ENCODE assay signal across 9 cellular contexts in the genomic region with DNA sequence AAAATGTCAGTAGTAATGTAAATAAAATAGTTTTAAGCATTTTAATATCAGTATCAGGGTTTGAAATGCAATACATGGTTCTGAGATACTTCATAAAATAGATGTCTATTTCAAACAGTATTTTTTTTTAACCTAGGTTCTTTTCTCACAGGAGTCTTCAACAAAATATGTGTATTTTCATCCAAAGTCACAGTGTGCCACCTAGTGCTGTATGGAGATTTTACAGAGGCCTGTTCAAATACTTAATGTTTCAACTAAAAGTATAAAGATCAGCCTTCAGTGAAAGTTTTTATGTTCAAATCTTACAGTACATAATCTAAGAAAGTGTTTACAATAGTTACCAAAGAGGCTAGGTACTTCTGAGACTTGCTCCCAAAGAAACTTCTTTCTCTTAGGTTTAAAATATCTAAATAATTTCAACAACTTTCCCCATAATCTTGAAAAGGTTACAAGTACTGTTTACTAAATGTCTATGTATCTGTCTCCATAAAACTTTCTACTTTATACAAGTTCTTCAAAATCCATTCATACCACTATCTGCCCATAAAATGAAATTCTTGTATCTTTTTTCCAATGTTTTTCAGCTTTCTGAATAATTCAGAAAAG. TPM values are rescaled to one million over a fixed set of nuclear protein-coding genes. Genes with fewer than 3 reads are reported as not detected.
A peak's percentile ranks its signal among the peaks of the same experiment; 100 is the strongest.
DNase-seq lines count a peak whose midpoint lies in the region; ATAC-seq and TF ChIP-seq lines count a peak whose summit lies in the region.
"Had no signal": no experiment of that assay in that cellular context is flagged by ENCODE, and none has a peak within 500 bp of the region (broad histone marks: within the 10 kb centered on the region; RNA-seq: fewer than 3 reads in every experiment).

No MANE protein-coding gene starts in this region.

- H3K4me1 ChIP-seq in SK-N-SH (ENCODE audit: control insufficient read depth in 1 of 2, insufficient read depth in 2 of 2, low read depth in 1 of 2, low read length in 1 of 2) (no peaks in the 10 kb centered on the region; a peak in 2 of 4 replicates), esophagus squamous epithelium (no peaks in the 10 kb centered on the region)

- no peaks in the 10 kb centered on the region for H3K9me3 Mint-ChIP-seq in glutamatergic neuron (ENCODE audit: unreplicated experiment)
- H3K9me3 Mint-ChIP-seq: IgD-negative memory B cell had no signal

- H3K9me2 ChIP-seq in SK-N-SH: no peaks in the 10 kb centered on the region

- no peaks in the 10 kb centered on the region for H3K79me2 ChIP-seq in SK-N-SH (ENCODE audit: insufficient read depth)

- DNase-seq in HCEC 1CT (peak; percentile 36), SK-N-SH (peak; percentile 29), glutamatergic neuron (no peak), superior temporal gyrus (ENCODE audit: extremely low spot score) (peak; percentile 58), esophagus squamous epithelium (lab: John Stamatoyannopoulos, UW) (no peak)
- DNase-seq in effector CD4-positive, alpha-beta T cell: no peak

- TF ChIP-seq EP300 in SK-N-SH (IDR thresholded peaks at IDR 0.05; ENCODE audit: borderline replicate concordance in 1 of 2, low read depth in 1 of 2, low read length in 1 of 2): no peak

- H3K27ac ChIP-seq in C4-2B: no peak overlapping the region
- H3K27ac ChIP-seq in SK-N-SH (ENCODE audit: low read depth in 2 of 2, low read length in 1 of 2): no peak overlapping the region
- no peak overlapping the region for H3K27ac ChIP-seq in esophagus squamous epithelium

- H3K9ac ChIP-seq in SK-N-SH: no peak overlapping the region

- peaks cover 0 to 8% of the 10 kb centered on the region in 2 experiments for H3K36me3 ChIP-seq in SK-N-SH (replicated peaks in 1 of 2; ENCODE audit: control insufficient read depth in 1 of 2, insufficient read depth in 2 of 2, low read length in 1 of 2)
- no peaks in the 10 kb centered on the region for H3K36me3 ChIP-seq in esophagus squamous epithelium

- ATAC-seq in HG03460 (IDR thresholded peaks at IDR 0.05; ENCODE audit: unreplicated experiment): no peak

- no peaks in the 10 kb centered on the region for H3K27me3 Mint-ChIP-seq in glutamatergic neuron (ENCODE audit: unreplicated experiment)
- H3K27me3 Mint-ChIP-seq: IgD-negative memory B cell had no signal

- H3F3A ChIP-seq in SK-N-SH (replicated peaks; ENCODE audit: insufficient read depth): no peaks in the 10 kb centered on the region

- H3K4me2 ChIP-seq in SK-N-SH: no peak overlapping the region

- TF ChIP-seq POLR2A in esophagus squamous epithelium (IDR thresholded peaks at IDR 0.05): no peak

- H3K36me3 Mint-ChIP-seq in glutamatergic neuron (ENCODE audit: unreplicated experiment): no peaks in the 10 kb centered on the region

- intact Hi-C loops in esophagus squamous epithelium (cut with DNase I): no loop called here

- TF ChIP-seq CTCF in C4-2B (conservative IDR thresholded peaks at IDR 0.05) (peak; percentile 74), SK-N-SH (IDR thresholded peaks at IDR 0.05) (peak; percentile 76), glutamatergic neuron (IDR thresholded peaks at IDR 0.05; ENCODE audit: partially characterized antibody, unreplicated experiment) (peak; percentile 35), esophagus squamous epithelium (IDR thresholded peaks at IDR 0.05) (peak in 3 of 6 experiments; percentile 17 to 43 (median 23))

- H4K20me1 ChIP-seq in SK-N-SH (ENCODE audit: insufficient read depth): no peaks in the 10 kb centered on the region

- H3K4me3 Mint-ChIP-seq in glutamatergic neuron (ENCODE audit: unreplicated experiment): no peak overlapping the region
- H3K4me3 Mint-ChIP-seq: IgD-negative memory B cell had no signal

- no peak overlapping the region for H3K27ac Mint-ChIP-seq in glutamatergic neuron (ENCODE audit: unreplicated experiment)
- H3K27ac Mint-ChIP-seq: IgD-negative memory B cell had no signal

- H3K4me3 ChIP-seq in SK-N-SH (ENCODE audit: low read depth in 2 of 2, low read length in 1 of 2) (no peak overlapping the region), esophagus squamous epithelium (no peak overlapping the region)

- CTCF ChIA-PET in SK-N-SH (lab: Yijun Ruan, JAX): interaction anchor here (0.6 to 4.6 kb wide), 20 partner anchors 9 to 727 kb away, joined by 3 to 23 read pairs (median 4); no protein-coding TSS in a partner anchor

- H3K27me3 ChIP-seq in SK-N-SH (ENCODE audit: insufficient read depth) (no peaks in the 10 kb centered on the region), esophagus squamous epithelium (no peaks in the 10 kb centered on the region)

- peaks cover 10% of the 10 kb centered on the region for H3K4me1 Mint-ChIP-seq in glutamatergic neuron (ENCODE audit: low read depth, unreplicated experiment)

- POLR2A ChIA-PET in SK-N-SH (lab: Yijun Ruan, JAX): no interaction called here

- H2AFZ ChIP-seq in SK-N-SH (ENCODE audit: low read depth): no peak overlapping the region

- peak; percentile 82 for TF ChIP-seq RAD21 in SK-N-SH (IDR thresholded peaks at IDR 0.05; ENCODE audit: low read length)

- H3K9me3 ChIP-seq in SK-N-SH (no peaks in the 10 kb centered on the region), esophagus squamous epithelium (no peaks in the 10 kb centered on the region)

TF ChIP-seq in SK-N-SH, 30 proteins besides CTCF, POLR2A, EP300 and RAD21:
- TF ChIP-seq GABPA (IDR thresholded peaks at IDR 0.05; ENCODE audit: low read depth) (no peak), YY1 (IDR thresholded peaks at IDR 0.05; ENCODE audit: low read depth) (no peak), SMC3 (IDR thresholded peaks at IDR 0.05; ENCODE audit: low read depth, low read length) (peak; percentile 54), SIN3A (IDR thresholded peaks at IDR 0.05; ENCODE audit: borderline replicate concordance, low read depth, low read length) (no peak), ELF1 (IDR thresholded peaks at IDR 0.05) (no peak)

RNA-seq across cellular contexts. Expression of gene SCAPER, which starts 38.3 kb away (rescaled TPM):
- polyA plus RNA-seq in SK-N-SH (2012; rRNA removed): 1.8 and 2.5 TPM in 2 replicates
- 2.3 and 3.1 TPM in 2 replicates for polyA plus RNA-seq in SK-N-SH (2012; cell fraction: cytosol; rRNA removed)
- polyA plus RNA-seq in SK-N-SH (2012; cell fraction: nucleus; rRNA removed): 2.8 and 4.2 TPM in 2 replicates
- total RNA-seq in glutamatergic neuron (ENCODE audit: unreplicated experiment) (58.0 TPM), esophagus squamous epithelium (10 to 100 TPM; 18.3 to 30.1 (median 25.3) TPM)

Comparison
In these comparisons a context has a peak if more than half of its experiments do, and no peak if none do; other contexts are left out.
1. DNase-seq: peak in HCEC 1CT (single experiment), SK-N-SH (single experiment) and superior temporal gyrus (single experiment); none in glutamatergic neuron (single experiment), effector CD4-positive, alpha-beta T cell (single experiment) and esophagus squamous epithelium (single experiment).